Comparison of ENCODE assay signal across 22 cellular contexts in genomic region chr1:31834501-31834900, GRCh38. TPM values are rescaled to one million over a fixed set of nuclear protein-coding genes. Genes with fewer than 3 reads are reported as not detected.
A peak's percentile ranks its signal among the peaks of the same experiment; 100 is the strongest.
DNase-seq lines count a peak whose midpoint lies in the region; ATAC-seq and TF ChIP-seq lines count a peak whose summit lies in the region.
"Had no signal": no experiment of that assay in that cellular context is flagged by ENCODE, and none has a peak within 500 bp of the region (broad histone marks: within the 10 kb centered on the region; RNA-seq: fewer than 3 reads in every experiment).

No MANE protein-coding gene starts in this region.

- no peak overlapping the region for H3K4me3 Mint-ChIP-seq in activated naive CD4-positive, alpha-beta T cell treated with anti-CD3 and anti-CD28 coated beads, Interleukin-2, amount 10 ng/mL, durations not matched to agents 7 days and 5 days
- H3K4me3 Mint-ChIP-seq: activated naive CD8-positive, alpha-beta T cell treated with anti-CD3 and anti-CD28 coated beads, Interleukin-2, amount 10 ng/mL, durations not matched to agents 7 days and 5 days; activated T-cell treated with anti-CD3 and anti-CD28 coated beads, Interleukin-2, amount 50 U/mL, for 24 hours; CD4-positive, alpha-beta T cell had no signal

- peak; percentile 41 for DNase-seq in activated naive CD4-positive, alpha-beta T cell treated with anti-CD3 and anti-CD28 coated beads, Interleukin-2, amount 10 ng/mL, durations not matched to agents 7 days and 5 days
- no peak for DNase-seq in activated naive CD4-positive, alpha-beta T cell (lab: John Stamatoyannopoulos, UW)
- DNase-seq in GM20000 (ENCODE audit: low spot score): peak; percentile 38
- peak; percentile 19 for DNase-seq in transverse colon
- no peak for DNase-seq in OCI-M2 (lab: John Stamatoyannopoulos, UW; ENCODE audit: unreplicated experiment)
- DNase-seq in activated gamma-delta T cell (lab: John Stamatoyannopoulos, UW): no peak
- DNase-seq: activated CD4-positive, alpha-beta T cell treated with anti-CD3 and anti-CD28 coated beads, Interleukin-2, amount 50 U/mL, for 1 hour; activated naive CD8-positive, alpha-beta T cell treated with anti-CD3 and anti-CD28 coated beads, Interleukin-2, amount 10 ng/mL, durations not matched to agents 7 days and 5 days; activated T-cell treated with anti-CD3 and anti-CD28 coated beads, Interleukin-2, amount 50 U/mL, for 24 hours; cerebellar nuclear complex; DMS79; foreskin keratinocyte; NCI-H1105; NCI-H2107; NCI-H524; stimulated activated CD4-positive, alpha-beta T cell treated with anti-CD3 and anti-CD28 coated beads, Interleukin-2, amount 100 ng/mL, for 24 hours; stimulated activated naive CD4-positive, alpha-beta T cell treated with Interleukin-2 at 50 U/mL for 16 hours had no signal

- no peaks in the 10 kb centered on the region for H4K20me1 ChIP-seq in OCI-LY3 (ENCODE audit: insufficient read depth, low read length)

- H3K4me2 ChIP-seq in OCI-LY3 (ENCODE audit: low read length): no peak overlapping the region

- TF ChIP-seq CTCF in GM20000 (IDR thresholded peaks at IDR 0.05; ENCODE audit: extremely low read depth, missing control alignments) (peak; percentile 25), OCI-LY3 (IDR thresholded peaks at IDR 0.05; ENCODE audit: low read depth, low read length) (peak; percentile 28), transverse colon (IDR thresholded peaks at IDR 0.05) (no peak)

- intact Hi-C loops in transverse colon (cut with DNase I; ENCODE audit: low total_unique reads): no loop called here

- H3K27ac ChIP-seq in OCI-LY3 (ENCODE audit: low read length) (no peak overlapping the region), transverse colon (no peak overlapping the region)
- H3K27ac ChIP-seq: foreskin keratinocyte, skin epidermis had no signal

- H3K4me1 ChIP-seq in OCI-LY3 (ENCODE audit: low read length): no peaks in the 10 kb centered on the region
- peaks cover 0 to 28% (median 8%) of the 10 kb centered on the region in 4 donors for H3K4me1 ChIP-seq in transverse colon
- H3K4me1 ChIP-seq: foreskin keratinocyte had no signal

- in situ Hi-C loops in transverse colon (cut with MboI; ENCODE audit: low pct_ligation_motif_present in 1 of 4, low pct_unique_long_range_greater_than_20kb in 1 of 4, low sequenced_read_pairs in 3 of 4): loop anchor here in 1 of 4 donors (10.0 kb wide), 1 partner anchor 130 kb away; no protein-coding TSS in a partner anchor

- no peak for TF ChIP-seq POLR2A in transverse colon (IDR thresholded peaks at IDR 0.05)

- ATAC-seq in HG02588 (IDR thresholded peaks at IDR 0.05; ENCODE audit: unreplicated experiment): no peak
- ATAC-seq: foreskin keratinocyte had no signal

- WGBS in transverse colon (ENCODE audit: low coverage in 1 of 2), 2 donors: 64 to 80% methylated on average over 1 to 6 of the region's 6 CpGs

- H3K27ac Mint-ChIP-seq in activated naive CD4-positive, alpha-beta T cell treated with anti-CD3 and anti-CD28 coated beads, Interleukin-2, amount 10 ng/mL, durations not matched to agents 7 days and 5 days: no peak overlapping the region
- H3K27ac Mint-ChIP-seq: activated naive CD8-positive, alpha-beta T cell treated with anti-CD3 and anti-CD28 coated beads, Interleukin-2, amount 10 ng/mL, durations not matched to agents 7 days and 5 days; activated T-cell treated with anti-CD3 and anti-CD28 coated beads, Interleukin-2, amount 50 U/mL, for 24 hours; CD4-positive, alpha-beta T cell had no signal

- no peak overlapping the region for H2AFZ ChIP-seq in OCI-LY3 (ENCODE audit: low read depth, low read length)

- peaks cover 37% of the 10 kb centered on the region for H3K4me1 Mint-ChIP-seq in activated naive CD4-positive, alpha-beta T cell treated with anti-CD3 and anti-CD28 coated beads, Interleukin-2, amount 10 ng/mL, durations not matched to agents 7 days and 5 days

- no peak overlapping the region for H3K9ac ChIP-seq in OCI-LY3 (ENCODE audit: low read length)

- H3K79me2 ChIP-seq in OCI-LY3 (ENCODE audit: low read length): no peaks in the 10 kb centered on the region

- TF ChIP-seq EP300 in transverse colon (IDR thresholded peaks at IDR 0.05; ENCODE audit: low read depth): no peak

- H3K9me3 Mint-ChIP-seq in activated naive CD4-positive, alpha-beta T cell treated with anti-CD3 and anti-CD28 coated beads, Interleukin-2, amount 10 ng/mL, durations not matched to agents 7 days and 5 days: no peaks in the 10 kb centered on the region
- H3K9me3 Mint-ChIP-seq: activated naive CD8-positive, alpha-beta T cell treated with anti-CD3 and anti-CD28 coated beads, Interleukin-2, amount 10 ng/mL, durations not matched to agents 7 days and 5 days; activated T-cell treated with anti-CD3 and anti-CD28 coated beads, Interleukin-2, amount 50 U/mL, for 24 hours; CD4-positive, alpha-beta T cell had no signal

- no peaks in the 10 kb centered on the region for H3K9me3 ChIP-seq in OCI-LY3 (ENCODE audit: insufficient read depth, low read length)
- no peaks in the 10 kb centered on the region for H3K9me3 ChIP-seq in transverse colon

- H3K4me3 ChIP-seq in OCI-LY3 (ENCODE audit: low read length) (no peak overlapping the region), transverse colon (no peak overlapping the region)
- H3K4me3 ChIP-seq: skin epidermis had no signal

- H3K27me3 ChIP-seq in OCI-LY3 (ENCODE audit: low read depth, low read length) (peaks cover 10% of the 10 kb centered on the region; the same call in 1 of the 2 replicates), transverse colon (peaks cover 2% of the 10 kb centered on the region)

- H3K36me3 Mint-ChIP-seq in activated naive CD4-positive, alpha-beta T cell treated with anti-CD3 and anti-CD28 coated beads, Interleukin-2, amount 10 ng/mL, durations not matched to agents 7 days and 5 days: no peaks in the 10 kb centered on the region

- H3K36me3 ChIP-seq in OCI-LY3 (replicated peaks; ENCODE audit: low read depth, low read length): no peaks in the 10 kb centered on the region
- no peaks in the 10 kb centered on the region for H3K36me3 ChIP-seq in transverse colon

- peaks cover 9% of the 10 kb centered on the region for H3K27me3 Mint-ChIP-seq in activated naive CD4-positive, alpha-beta T cell treated with anti-CD3 and anti-CD28 coated beads, Interleukin-2, amount 10 ng/mL, durations not matched to agents 7 days and 5 days
- H3K27me3 Mint-ChIP-seq: activated naive CD8-positive, alpha-beta T cell treated with anti-CD3 and anti-CD28 coated beads, Interleukin-2, amount 10 ng/mL, durations not matched to agents 7 days and 5 days; activated T-cell treated with anti-CD3 and anti-CD28 coated beads, Interleukin-2, amount 50 U/mL, for 24 hours; CD4-positive, alpha-beta T cell had no signal

- CTCF ChIA-PET in activated naive CD4-positive, alpha-beta T cell treated with anti-CD3 and anti-CD28 coated beads, Interleukin-2, amount 10 ng/mL, durations not matched to agents 7 days and 5 days (lab: Charles Lee): interaction anchor here (1.3 kb wide), 1 partner anchor 130 kb away, joined by 3 read pairs; no protein-coding TSS in a partner anchor

RNA-seq across cellular contexts. Expression of gene SPOCD1, which starts 18.7 kb away (rescaled TPM):
- total RNA-seq in transverse colon: under 1 TPM in 2 of 4 donors, not detected in 2; 0.48 to 0.80 TPM
- total RNA-seq: T-helper 1 cell treated with Interleukin-12 subunit alpha and Interleukin-12 subunit beta and Interleukin-4 antibody, amounts not matched to agents 30 ng/mL and 1 ng/mL, for 36 hours had no signal

Comparison
In these comparisons a context has a peak if more than half of its experiments do, and no peak if none do; other contexts are left out.
1. DNase-seq: peak in activated naive CD4-positive, alpha-beta T cell treated with anti-CD3 and anti-CD28 coated beads, Interleukin-2, amount 10 ng/mL, durations not matched to agents 7 days and 5 days (single experiment), GM20000 (single experiment) and transverse colon (single experiment); none in activated naive CD4-positive, alpha-beta T cell (0 of 4), OCI-M2 (single experiment) and activated gamma-delta T cell (single experiment).
2. CTCF ChIP-seq: peak in GM20000 (single experiment) and OCI-LY3 (single experiment); none in transverse colon (0 of 5).